27 cellular contexts compared by ENCODE assay signal in genomic region chr17:62722625-62723024, GRCh38.
"Had no signal": no experiment of that assay in that cellular context is flagged by ENCODE, and none has a peak within 500 bp of the region (broad histone marks: within the 10 kb centered on the region; RNA-seq: fewer than 3 reads in every experiment).

No MANE protein-coding gene starts in this region.

- H3K27ac ChIP-seq: breast epithelium, heart right ventricle, neutrophil, stomach, thyroid gland had no signal

- H3K36me3 ChIP-seq: breast epithelium, heart right ventricle, neutrophil, stomach, thyroid gland had no signal

- H3K9me3 Mint-ChIP-seq: activated naive CD4-positive, alpha-beta T cell treated with anti-CD3 and anti-CD28 coated beads, Interleukin-2, amount 50 U/mL, for 24 hours; activated T-helper 2 cell treated with anti-CD3 and anti-CD28 coated beads, Interferon-gamma antibody, Interleukin-2, Interleukin-4, amounts not matched to agents 10 μg/mL and 5 μg/mL and 100 μg/mL, durations not matched to agents 14 hours and 24 hours and 36 hours; dendritic cell treated with granulocyte-macrophage colony-stimulating factor and Interleukin-4, amounts not matched to agents 40 ng/mL and 50 ng/mL, for 4 days; endodermal cell; memory B cell; T-helper 2 cell treated with Interferon-gamma antibody and Interleukin-4, amounts not matched to agents 5 μg/mL and 100 μg/mL, for 36 hours had no signal

- H3K4me1 ChIP-seq: breast epithelium, thyroid gland had no signal

- H3K9me3 ChIP-seq: breast epithelium, heart right ventricle, neutrophil, stomach, thyroid gland had no signal

- DNase-seq: activated CD4-positive, alpha-beta T cell treated with anti-CD3 and anti-CD28 coated beads for 36 hours; activated CD4-positive, CD25-positive, alpha-beta regulatory T cell; activated CD8-positive, alpha-beta memory T cell treated with anti-CD3 and anti-CD28 coated beads, Interleukin-2, amount 10 ng/mL, durations not matched to agents 7 days and 5 days; activated CD8-positive, alpha-beta T cell treated with anti-CD3 and anti-CD28 coated beads, Interleukin-2, amount 10 ng/mL, durations not matched to agents 7 days and 5 days; activated naive CD8-positive, alpha-beta T cell treated with anti-CD3 and anti-CD28 coated beads, Interleukin-2, amount 50 U/mL, for 24 hours; activated T-cell treated with anti-CD3 and anti-CD28 coated beads, Interleukin-2, amount 50 U/mL, for 48 hours; central memory CD4-positive, alpha-beta T cell; foreskin melanocyte; heart right ventricle; retina; stimulated activated CD4-positive, alpha-beta T cell treated with anti-CD3 and anti-CD28 coated beads, Interleukin-1b, Interleukin-23, amount 100 ng/mL, for 48 hours; stimulated activated naive B cell treated with anti-CD40 and anti-IgM and Interleukin-4, amounts not matched to agents 10 μg/mL and 1 μg/mL and 100 μg/mL, for 72 hours; stomach; thyroid gland had no signal

- ATAC-seq: activated CD4-positive, alpha-beta T cell treated with anti-CD3 and anti-CD28 coated beads for 36 hours; activated CD8-positive, alpha-beta memory T cell treated with anti-CD3 and anti-CD28 coated beads, Interleukin-2, amount 10 ng/mL, durations not matched to agents 7 days and 5 days; activated CD8-positive, alpha-beta T cell treated with anti-CD3 and anti-CD28 coated beads, Interleukin-2, amount 10 ng/mL, durations not matched to agents 7 days and 5 days; activated naive CD8-positive, alpha-beta T cell treated with anti-CD3 and anti-CD28 coated beads, Interleukin-2, amount 50 U/mL, for 24 hours; esophagus mucosa; heart right ventricle; stimulated activated naive B cell treated with anti-CD40 and anti-IgM and Interleukin-4, amounts not matched to agents 10 μg/mL and 1 μg/mL and 100 μg/mL, for 72 hours had no signal

- H3K4me3 ChIP-seq: breast epithelium, heart right ventricle, smooth muscle cell, stomach, thyroid gland had no signal

- H3K36me3 Mint-ChIP-seq: memory B cell had no signal

- H3K4me3 Mint-ChIP-seq: activated CD4-positive, alpha-beta T cell treated with anti-CD3 and anti-CD28 coated beads for 36 hours; activated CD8-positive, alpha-beta memory T cell treated with anti-CD3 and anti-CD28 coated beads, Interleukin-2, amount 10 ng/mL, durations not matched to agents 7 days and 5 days; activated CD8-positive, alpha-beta T cell treated with anti-CD3 and anti-CD28 coated beads, Interleukin-2, amount 10 ng/mL, durations not matched to agents 7 days and 5 days; activated naive CD4-positive, alpha-beta T cell treated with anti-CD3 and anti-CD28 coated beads, Interleukin-2, amount 50 U/mL, for 24 hours; activated naive CD8-positive, alpha-beta T cell treated with anti-CD3 and anti-CD28 coated beads, Interleukin-2, amount 50 U/mL, for 24 hours; dendritic cell treated with granulocyte-macrophage colony-stimulating factor and Interleukin-4, amounts not matched to agents 40 ng/mL and 50 ng/mL, for 4 days; endodermal cell; memory B cell; nephron; stimulated activated naive B cell treated with anti-CD40 and anti-IgM and Interleukin-4, amounts not matched to agents 10 μg/mL and 1 μg/mL and 100 μg/mL, for 72 hours; T-helper 2 cell treated with Interferon-gamma antibody and Interleukin-4, amounts not matched to agents 5 μg/mL and 100 μg/mL, for 36 hours had no signal

- FAIRE-seq: islet of Langerhans had no signal

- H3K4me2 ChIP-seq: smooth muscle cell had no signal

- H3K27ac Mint-ChIP-seq: activated CD4-positive, alpha-beta T cell treated with anti-CD3 and anti-CD28 coated beads for 36 hours; activated CD8-positive, alpha-beta memory T cell treated with anti-CD3 and anti-CD28 coated beads, Interleukin-2, amount 10 ng/mL, durations not matched to agents 7 days and 5 days; activated CD8-positive, alpha-beta T cell treated with anti-CD3 and anti-CD28 coated beads, Interleukin-2, amount 10 ng/mL, durations not matched to agents 7 days and 5 days; activated naive CD4-positive, alpha-beta T cell treated with anti-CD3 and anti-CD28 coated beads, Interleukin-2, amount 50 U/mL, for 24 hours; activated naive CD8-positive, alpha-beta T cell treated with anti-CD3 and anti-CD28 coated beads, Interleukin-2, amount 50 U/mL, for 24 hours; activated T-helper 2 cell treated with anti-CD3 and anti-CD28 coated beads, Interferon-gamma antibody, Interleukin-2, Interleukin-4, amounts not matched to agents 10 μg/mL and 5 μg/mL and 100 μg/mL, durations not matched to agents 14 hours and 24 hours and 36 hours; dendritic cell treated with granulocyte-macrophage colony-stimulating factor and Interleukin-4, amounts not matched to agents 40 ng/mL and 50 ng/mL, for 4 days; endodermal cell; memory B cell; progenitor cell of endocrine pancreas; stimulated activated naive B cell treated with anti-CD40 and anti-IgM and Interleukin-4, amounts not matched to agents 10 μg/mL and 1 μg/mL and 100 μg/mL, for 72 hours; T-helper 2 cell treated with Interferon-gamma antibody and Interleukin-4, amounts not matched to agents 5 μg/mL and 100 μg/mL, for 36 hours had no signal

- H3K27me3 ChIP-seq: breast epithelium, stomach, thyroid gland had no signal
